ENCODE assay signal across 30 cellular contexts in the genomic region with DNA sequence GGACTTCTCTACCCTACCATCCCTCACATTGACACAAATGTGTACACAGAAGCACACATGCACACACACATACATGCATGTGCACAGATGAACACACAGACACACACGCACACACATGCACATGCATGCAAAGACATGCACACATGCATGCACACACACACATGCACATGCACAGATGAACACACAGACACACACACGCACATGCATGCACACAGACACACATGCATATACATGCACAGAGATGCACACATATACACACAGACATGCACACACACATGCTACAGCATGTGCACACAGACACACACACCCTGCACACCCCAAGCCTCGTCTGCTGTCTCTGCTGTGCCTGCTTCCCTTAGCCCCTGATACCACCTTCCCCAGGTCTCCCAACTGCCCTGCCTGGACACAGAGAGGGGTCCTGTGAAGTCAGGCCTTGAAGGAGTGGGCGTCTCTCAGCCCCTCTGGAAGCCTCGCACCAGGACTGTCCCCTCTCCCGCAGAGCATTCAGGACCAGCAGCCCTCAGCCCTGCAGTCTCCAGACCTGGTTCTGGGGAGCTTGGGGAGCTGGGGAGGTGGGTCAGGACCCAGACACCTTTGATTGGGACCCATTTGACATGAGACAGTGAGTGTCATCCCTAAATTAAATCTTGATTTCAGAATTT.
DNase-seq lines count a peak whose midpoint lies in the region; ATAC-seq, FAIRE-seq and TF ChIP-seq lines count a peak whose summit lies in the region.
"Had no signal": no experiment of that assay in that cellular context is flagged by ENCODE, and none has a peak within 500 bp of the region (broad histone marks: within the 10 kb centered on the region; RNA-seq: fewer than 3 reads in every experiment).

No MANE protein-coding gene starts in this region.

- no peak for TF ChIP-seq EP300 in K562 (IDR thresholded peaks at IDR 0.05; ENCODE audit: low read length)

- H4K20me1 ChIP-seq in K562 (replicated peaks; ENCODE audit: control insufficient read depth, insufficient read depth, low read length), result peaks cover 10% of the 10 kb centered on the region

- H3K36me3 Mint-ChIP-seq in naive thymus-derived CD4-positive, alpha-beta T cell, result no peaks in the 10 kb centered on the region

- H3K4me3 ChIP-seq in right atrium auricular region, result no peak overlapping the region
- H3K4me3 ChIP-seq in K562, result no peak overlapping the region
- H3K4me3 ChIP-seq in naive thymus-derived CD4-positive, alpha-beta T cell (ENCODE audit: low read length), result no peak overlapping the region
- no peak overlapping the region for H3K4me3 ChIP-seq in testis
- H3K4me3 ChIP-seq: cardiac muscle cell, SK-N-MC, skin epidermis, thyroid gland had no signal

- no peak overlapping the region for H3K4me3 Mint-ChIP-seq in naive thymus-derived CD4-positive, alpha-beta T cell
- H3K4me3 Mint-ChIP-seq: activated T-helper 1 cell treated with anti-CD3 and anti-CD28 coated beads, Interleukin-12 subunit alpha, Interleukin-12 subunit beta, Interleukin-2, Interleukin-4 antibody, amounts not matched to agents 30 ng/mL and 10 ng/mL and 1 ng/mL, durations not matched to agents 14 hours and 24 hours and 36 hours; stimulated activated naive CD8-positive, alpha-beta T cell treated with anti-CD3 and anti-CD28 coated beads, Interleukin-15, amount 100 ng/mL, for 72 hours; T-helper 1 cell treated with Interleukin-12 subunit alpha and Interleukin-12 subunit beta and Interleukin-4 antibody, amounts not matched to agents 30 μg/mL and 1 μg/mL, for 36 hours had no signal

- 6% methylated on average over 6 of the region's 6 CpGs for WGBS in K562 (ENCODE audit: insufficient coverage, low coverage, missing lambda C conversion rate)
- WGBS in testis, 2 donors, result 74 to 91% methylated on average over 6 of the region's 6 CpGs

- H3K27me3 ChIP-seq in right atrium auricular region, result no peaks in the 10 kb centered on the region
- H3K27me3 ChIP-seq in K562 (ENCODE audit: control insufficient read depth in 2 of 2, insufficient read depth in 2 of 2, low read length in 2 of 2), result peaks cover 71 to 96% of the 10 kb centered on the region in 2 experiments
- H3K27me3 ChIP-seq in naive thymus-derived CD4-positive, alpha-beta T cell (ENCODE audit: control insufficient read depth in 2 of 2, insufficient read depth in 2 of 2, low read length in 2 of 2), result no peaks in the 10 kb centered on the region
- no peaks in the 10 kb centered on the region for H3K27me3 ChIP-seq in testis
- H3K27me3 ChIP-seq: cardiac muscle cell, thyroid gland had no signal

- no peaks in the 10 kb centered on the region for H3K9me1 ChIP-seq in K562 (ENCODE audit: control insufficient read depth, insufficient read depth, low read length)

- POLR2A ChIA-PET in K562 (lab: Yijun Ruan, JAX), result no interaction called here
- POLR2A ChIA-PET in naive thymus-derived CD4-positive, alpha-beta T cell (lab: Charles Lee), result no interaction called here

- no peak for FAIRE-seq in K562 (lab: Jason Lieb, UNC)
- FAIRE-seq: frontal cortex had no signal

- no peak overlapping the region for H3K4me2 ChIP-seq in K562 (ENCODE audit: insufficient read depth, low read length)

- no peaks in the 10 kb centered on the region for H3K9me3 ChIP-seq in right atrium auricular region
- no peaks in the 10 kb centered on the region for H3K9me3 ChIP-seq in K562 (replicated peaks; ENCODE audit: control insufficient read depth, insufficient read depth, low read depth, low read length)
- no peaks in the 10 kb centered on the region for H3K9me3 ChIP-seq in naive thymus-derived CD4-positive, alpha-beta T cell (ENCODE audit: control insufficient read depth in 2 of 3, low read length in 3 of 3)
- H3K9me3 ChIP-seq in testis, result no peaks in the 10 kb centered on the region
- H3K9me3 ChIP-seq: BE2C, neutrophil, thyroid gland had no signal

- ATAC-seq in Right ventricle myocardium inferior, result no peak
- ATAC-seq in K562, result no peak
- peak; percentile 4 for ATAC-seq in naive thymus-derived CD4-positive, alpha-beta T cell
- no peak for ATAC-seq in sciatic nerve
- no peak for ATAC-seq in HG03159 (IDR thresholded peaks at IDR 0.05; ENCODE audit: unreplicated experiment)
- ATAC-seq: stimulated activated naive CD8-positive, alpha-beta T cell treated with anti-CD3 and anti-CD28 coated beads, Interleukin-15, amount 100 ng/mL, for 72 hours had no signal

- intact Hi-C loops in Right ventricle myocardium inferior (cut with DNase I), result no loop called here
- intact Hi-C loops in K562 (cut with micrococcal nuclease), result no loop called here
- intact Hi-C loops in naive thymus-derived CD4-positive, alpha-beta T cell (cut with micrococcal nuclease), result no loop called here
- intact Hi-C loops in sciatic nerve (cut with DNase I), result no loop called here
- intact Hi-C loops in testis (cut with DNase I; ENCODE audit: low total_unique reads), result no loop called here

- no peaks in the 10 kb centered on the region for H3K9me3 Mint-ChIP-seq in naive thymus-derived CD4-positive, alpha-beta T cell
- H3K9me3 Mint-ChIP-seq: activated T-helper 1 cell treated with anti-CD3 and anti-CD28 coated beads, Interleukin-12 subunit alpha, Interleukin-12 subunit beta, Interleukin-2, Interleukin-4 antibody, amounts not matched to agents 30 ng/mL and 10 ng/mL and 1 ng/mL, durations not matched to agents 14 hours and 24 hours and 36 hours; stimulated activated naive CD8-positive, alpha-beta T cell treated with anti-CD3 and anti-CD28 coated beads, Interleukin-15, amount 100 ng/mL, for 72 hours; T-helper 1 cell treated with Interleukin-12 subunit alpha and Interleukin-12 subunit beta and Interleukin-4 antibody, amounts not matched to agents 30 μg/mL and 1 μg/mL, for 36 hours had no signal

- no peaks in the 10 kb centered on the region for H3K79me2 ChIP-seq in K562 (ENCODE audit: control insufficient read depth, insufficient read depth, low read length)

- DNase-seq in right atrium auricular region (ENCODE audit: low spot score) (peak; percentile 28), Right ventricle myocardium inferior (ENCODE audit: missing footprints) (no peak), K562 (ENCODE audit: extremely low read depth in 1 of 4, low spot score in 3 of 4) (no peak), sciatic nerve (ENCODE audit: low spot score) (no peak), testis (no peak), GM13976 (ENCODE audit: low spot score) (no peak)
- DNase-seq in naive thymus-derived CD4-positive, alpha-beta T cell, result no peak
- DNase-seq: ACHN; activated CD4-positive, alpha-beta T cell treated with anti-CD3 and anti-CD28 coated beads for 1 hour; activated naive CD4-positive, alpha-beta T cell treated with anti-CD3 and anti-CD28 coated beads, Interleukin-2, amount 50 U/mL, for 16 hours; anterior cingulate cortex; BE2C; dermis blood vessel endothelial cell; DMS153; kidney glomerular epithelial cell; mammary epithelial cell; MV-4-11; NCI-H446 treated with DMSO at 0.1 percent for 48 hours; NCI-H82; RPMI8226; stimulated activated naive CD8-positive, alpha-beta T cell treated with anti-CD3 and anti-CD28 coated beads, Interleukin-15, amount 100 ng/mL, for 72 hours; thyroid gland had no signal

- TF ChIP-seq CTCF in right atrium auricular region (IDR thresholded peaks at IDR 0.05) (no peak), K562 (IDR thresholded peaks at IDR 0.05 in 2 of 3, conservative IDR thresholded peaks at IDR 0.05 in 1 of 3; ENCODE audit: insufficient read depth in 2 of 3, low read depth in 1 of 3, low read length in 3 of 3) (no peak), testis (IDR thresholded peaks at IDR 0.05) (no peak), GM13976 (IDR thresholded peaks at IDR 0.05; ENCODE audit: borderline replicate concordance, control extremely low read depth, extremely low read depth, insufficient read depth, missing control alignments) (no peak)

- H3K27ac ChIP-seq in right atrium auricular region (no peak overlapping the region), K562 (ENCODE audit: extremely low read depth, low read depth, low read length) (no peak overlapping the region), testis (no peak overlapping the region)
- no peak overlapping the region for H3K27ac ChIP-seq in naive thymus-derived CD4-positive, alpha-beta T cell (ENCODE audit: low read depth, low read length)
- H3K27ac ChIP-seq: cardiac muscle cell, neutrophil, SK-N-MC, skin epidermis, thyroid gland had no signal

- no peaks in the 10 kb centered on the region for H3K36me3 ChIP-seq in right atrium auricular region
- no peaks in the 10 kb centered on the region for H3K36me3 ChIP-seq in K562 (ENCODE audit: control insufficient read depth, insufficient read depth, low read length)
- H3K36me3 ChIP-seq in naive thymus-derived CD4-positive, alpha-beta T cell (ENCODE audit: control insufficient read depth in 2 of 3, insufficient read depth in 3 of 3, low read length in 3 of 3), result no peaks in the 10 kb centered on the region
- no peaks in the 10 kb centered on the region for H3K36me3 ChIP-seq in testis (ENCODE audit: low read depth, missing control alignments)
- H3K36me3 ChIP-seq: BE2C, cardiac muscle cell, neutrophil, thyroid gland had no signal

- in situ Hi-C loops in K562 (cut with MboI) (no loop called here), GM13976 (cut with MboI; ENCODE audit: low sequenced_read_pairs, unreplicated experiment) (no loop called here)

- TF ChIP-seq RAD21 in K562 (CRISPR knock-in tag; conservative IDR thresholded peaks at IDR 0.05 in 1 of 2, IDR thresholded peaks at IDR 0.05 in 1 of 2), result no peak

- no TSS peak for BruUV-seq in K562 (replicated peaks; lab: Mats Ljungman, UMichigan)

- no peaks in the 10 kb centered on the region for H3K4me1 ChIP-seq in right atrium auricular region
- peaks cover 5 to 35% of the 10 kb centered on the region in 2 experiments; a peak in 4 of 5 replicates for H3K4me1 ChIP-seq in K562 (replicated peaks in 1 of 2; ENCODE audit: control insufficient read depth in 2 of 2, insufficient read depth in 2 of 2, low read length in 2 of 2)
- no peaks in the 10 kb centered on the region for H3K4me1 ChIP-seq in naive thymus-derived CD4-positive, alpha-beta T cell (ENCODE audit: control insufficient read depth in 2 of 2, insufficient read depth in 2 of 2, low read length in 2 of 2)
- H3K4me1 ChIP-seq in testis, result no peaks in the 10 kb centered on the region
- H3K4me1 ChIP-seq: BE2C, thyroid gland had no signal

- H3K27me3 Mint-ChIP-seq in naive thymus-derived CD4-positive, alpha-beta T cell, result peaks cover 0 to 5% (median 0%) of the 10 kb centered on the region in 5 donors

- TF ChIP-seq POLR2A in K562 (conservative IDR thresholded peaks at IDR 0.05), result no peak
- no peak for TF ChIP-seq POLR2A in testis (IDR thresholded peaks at IDR 0.05)

- no peak overlapping the region for H3K9ac ChIP-seq in K562 (ENCODE audit: insufficient read depth in 1 of 2, low read depth in 2 of 2, low read length in 2 of 2)

- peak overlapping the region in 2 of 9 donors; percentile 3 to 23 for H3K27ac Mint-ChIP-seq in naive thymus-derived CD4-positive, alpha-beta T cell
- H3K27ac Mint-ChIP-seq: activated T-helper 1 cell treated with anti-CD3 and anti-CD28 coated beads, Interleukin-12 subunit alpha, Interleukin-12 subunit beta, Interleukin-2, Interleukin-4 antibody, amounts not matched to agents 30 ng/mL and 10 ng/mL and 1 ng/mL, durations not matched to agents 14 hours and 24 hours and 36 hours; stimulated activated naive CD8-positive, alpha-beta T cell treated with anti-CD3 and anti-CD28 coated beads, Interleukin-15, amount 100 ng/mL, for 72 hours; T-helper 1 cell treated with Interleukin-12 subunit alpha and Interleukin-12 subunit beta and Interleukin-4 antibody, amounts not matched to agents 30 μg/mL and 1 μg/mL, for 36 hours had no signal

- H2AFZ ChIP-seq in K562 (ENCODE audit: low read depth, low read length), result no peak overlapping the region

- peaks cover 0 to 4% (median 0%) of the 10 kb centered on the region in 7 donors for H3K4me1 Mint-ChIP-seq in naive thymus-derived CD4-positive, alpha-beta T cell
- H3K4me1 Mint-ChIP-seq: stimulated activated naive CD8-positive, alpha-beta T cell treated with anti-CD3 and anti-CD28 coated beads, Interleukin-15, amount 100 ng/mL, for 72 hours had no signal

- CTCF ChIA-PET in K562 (lab: Yijun Ruan, JAX; ENCODE audit: low intra/inter-chr PET ratio), result no interaction called here
- CTCF ChIA-PET in naive thymus-derived CD4-positive, alpha-beta T cell (lab: Charles Lee), result interaction anchor here (1.9 kb wide), 1 partner anchor 11 kb away, joined by 6 read pairs; no protein-coding TSS in a partner anchor
